24 cellular contexts compared by ENCODE assay signal in genomic region chr15:23644829-23645228, GRCh38. TPM values are rescaled to one million over a fixed set of nuclear protein-coding genes. Genes with fewer than 3 reads are reported as not detected.
DNase-seq lines count a peak whose midpoint lies in the region; ATAC-seq, FAIRE-seq and TF ChIP-seq lines count a peak whose summit lies in the region.
"Had no signal": no experiment of that assay in that cellular context is flagged by ENCODE, and none has a peak within 500 bp of the region (broad histone marks: within the 10 kb centered on the region; RNA-seq: fewer than 3 reads in every experiment).

No MANE protein-coding gene starts in this region.

- H3K4me2 ChIP-seq in neural progenitor cell, result no peak overlapping the region

- CTCF ChIA-PET in activated CD8-positive, alpha-beta T cell treated with anti-CD3 and anti-CD28 coated beads, Interleukin-2, amount 10 ng/mL, durations not matched to agents 7 days and 5 days (lab: Charles Lee), result no interaction called here

- H3K27ac ChIP-seq in neural progenitor cell, result no peak overlapping the region
- H3K27ac ChIP-seq: GM23248, HL-60 had no signal

- peak overlapping the region in 4 of 5 experiments; percentile 66 to 81 (median 74) for H3K4me3 Mint-ChIP-seq in brain
- H3K4me3 Mint-ChIP-seq in nephron, result peak overlapping the region; percentile 76 to 85 (median 81)
- H3K4me3 Mint-ChIP-seq in neural progenitor cell, result peak overlapping the region; percentile 80
- no peak overlapping the region for H3K4me3 Mint-ChIP-seq in stimulated activated effector memory CD8-positive, alpha-beta T cell treated with anti-CD3 and anti-CD28 coated beads, Interleukin-12 subunit alpha, Interleukin-12 subunit beta, amount 100 ng/mL, for 72 hours
- H3K4me3 Mint-ChIP-seq in activated CD8-positive, alpha-beta T cell treated with anti-CD3 and anti-CD28 coated beads, Interleukin-2, amount 10 ng/mL, durations not matched to agents 7 days and 5 days, result no peak overlapping the region
- H3K4me3 Mint-ChIP-seq: CD4-positive, CD25-positive, alpha-beta regulatory T cell; CD8-positive, alpha-beta memory T cell had no signal

- no peaks in the 10 kb centered on the region for H3K4me1 ChIP-seq in neural progenitor cell
- H3K4me1 ChIP-seq: BE2C had no signal

- peaks cover 0 to 23% (median 9%) of the 10 kb centered on the region in 5 experiments for H3K9me3 Mint-ChIP-seq in brain
- H3K9me3 Mint-ChIP-seq in nephron, result peaks cover 2% of the 10 kb centered on the region
- H3K9me3 Mint-ChIP-seq in neural progenitor cell, result peaks cover 11% of the 10 kb centered on the region
- no peaks in the 10 kb centered on the region for H3K9me3 Mint-ChIP-seq in stimulated activated effector memory CD8-positive, alpha-beta T cell treated with anti-CD3 and anti-CD28 coated beads, Interleukin-12 subunit alpha, Interleukin-12 subunit beta, amount 100 ng/mL, for 72 hours
- no peaks in the 10 kb centered on the region for H3K9me3 Mint-ChIP-seq in activated CD8-positive, alpha-beta T cell treated with anti-CD3 and anti-CD28 coated beads, Interleukin-2, amount 10 ng/mL, durations not matched to agents 7 days and 5 days (ENCODE audit: insufficient read depth)

- H3K36me3 ChIP-seq in neural progenitor cell, result no peaks in the 10 kb centered on the region
- H3K36me3 ChIP-seq: BE2C had no signal

- no peaks in the 10 kb centered on the region for H3K27me3 Mint-ChIP-seq in brain
- H3K27me3 Mint-ChIP-seq in nephron (ENCODE audit: low read depth), result no peaks in the 10 kb centered on the region
- peaks cover 12% of the 10 kb centered on the region for H3K27me3 Mint-ChIP-seq in neural progenitor cell (ENCODE audit: insufficient read depth, low read depth)
- H3K27me3 Mint-ChIP-seq in activated CD8-positive, alpha-beta T cell treated with anti-CD3 and anti-CD28 coated beads, Interleukin-2, amount 10 ng/mL, durations not matched to agents 7 days and 5 days (ENCODE audit: low read depth), result no peaks in the 10 kb centered on the region

- H4K20me1 ChIP-seq in neural progenitor cell (ENCODE audit: low read depth), result no peaks in the 10 kb centered on the region

- H3K79me2 ChIP-seq in neural progenitor cell (ENCODE audit: low read depth), result no peaks in the 10 kb centered on the region

- no peaks in the 10 kb centered on the region for H3K27me3 ChIP-seq in neural progenitor cell

- H3K27ac Mint-ChIP-seq in brain (peak overlapping the region in 2 of 5 experiments; percentile 77 to 93), nephron (peak overlapping the region in 1 of 3 experiments; percentile 21), neural progenitor cell (no peak overlapping the region)
- H3K27ac Mint-ChIP-seq in stimulated activated effector memory CD8-positive, alpha-beta T cell treated with anti-CD3 and anti-CD28 coated beads, Interleukin-12 subunit alpha, Interleukin-12 subunit beta, amount 100 ng/mL, for 72 hours, result no peak overlapping the region
- no peak overlapping the region for H3K27ac Mint-ChIP-seq in activated CD8-positive, alpha-beta T cell treated with anti-CD3 and anti-CD28 coated beads, Interleukin-2, amount 10 ng/mL, durations not matched to agents 7 days and 5 days
- H3K27ac Mint-ChIP-seq: CD4-positive, CD25-positive, alpha-beta regulatory T cell; CD8-positive, alpha-beta memory T cell; H9 had no signal

- no peak overlapping the region for H3K4me3 ChIP-seq in neural progenitor cell
- H3K4me3 ChIP-seq: GM12878, GM23248 had no signal

- DNase-seq in neural progenitor cell (ENCODE audit: low spot score) (no peak), GM12892 (ENCODE audit: insufficient read length) (no peak), omental fat pad (ENCODE audit: low spot score) (no peak), A172 (ENCODE audit: low spot score) (no peak)
- no peak for DNase-seq in stimulated activated effector memory CD8-positive, alpha-beta T cell treated with anti-CD3 and anti-CD28 coated beads, Interleukin-12 subunit alpha, Interleukin-12 subunit beta, amount 100 ng/mL, for 72 hours (ENCODE audit: low spot score in 2 of 2)
- no peak for DNase-seq in activated CD8-positive, alpha-beta T cell treated with anti-CD3 and anti-CD28 coated beads, Interleukin-2, amount 10 ng/mL, durations not matched to agents 7 days and 5 days
- DNase-seq: ACHN; BE2C; C1 segment of cervical spinal cord; CD4-positive, CD25-positive, alpha-beta regulatory T cell; CD8-positive, alpha-beta memory T cell; COR-L47; DMS 273 treated with DMSO at 0.1 percent for 48 hours; DND-41; EL; GM23248 had no signal

- POLR2A ChIA-PET in activated CD8-positive, alpha-beta T cell treated with anti-CD3 and anti-CD28 coated beads, Interleukin-2, amount 10 ng/mL, durations not matched to agents 7 days and 5 days (lab: Charles Lee), result no interaction called here

- no peak for TF ChIP-seq POLR2A in GM12892 (IDR thresholded peaks at IDR 0.05; ENCODE audit: low read depth, low read length)

- peaks cover 4% of the 10 kb centered on the region for H3F3A ChIP-seq in neural progenitor cell (ENCODE audit: low read depth)

- no peak overlapping the region for H2AFZ ChIP-seq in neural progenitor cell (replicated peaks)
- H2AFZ ChIP-seq: GM23248 had no signal

- ATAC-seq in stimulated activated effector memory CD8-positive, alpha-beta T cell treated with anti-CD3 and anti-CD28 coated beads, Interleukin-12 subunit alpha, Interleukin-12 subunit beta, amount 100 ng/mL, for 72 hours, result peak; percentile 13
- no peak for ATAC-seq in activated CD8-positive, alpha-beta T cell treated with anti-CD3 and anti-CD28 coated beads, Interleukin-2, amount 10 ng/mL, durations not matched to agents 7 days and 5 days
- ATAC-seq in omental fat pad (ENCODE audit: low FRiP score), result no peak
- ATAC-seq: GM12878 had no signal

- no peaks in the 10 kb centered on the region for H3K9me3 ChIP-seq in neural progenitor cell (ENCODE audit: low read depth)
- H3K9me3 ChIP-seq: BE2C had no signal

- H3K36me3 Mint-ChIP-seq in brain (peaks cover 3% of the 10 kb centered on the region), nephron (ENCODE audit: low read depth) (no peaks in the 10 kb centered on the region), neural progenitor cell (no peaks in the 10 kb centered on the region)
- no peaks in the 10 kb centered on the region for H3K36me3 Mint-ChIP-seq in stimulated activated effector memory CD8-positive, alpha-beta T cell treated with anti-CD3 and anti-CD28 coated beads, Interleukin-12 subunit alpha, Interleukin-12 subunit beta, amount 100 ng/mL, for 72 hours
- H3K36me3 Mint-ChIP-seq in activated CD8-positive, alpha-beta T cell treated with anti-CD3 and anti-CD28 coated beads, Interleukin-2, amount 10 ng/mL, durations not matched to agents 7 days and 5 days (ENCODE audit: low read depth), result no peaks in the 10 kb centered on the region
- H3K36me3 Mint-ChIP-seq: CD4-positive, CD25-positive, alpha-beta regulatory T cell; CD8-positive, alpha-beta memory T cell had no signal

- no peak for FAIRE-seq in GM12892 (lab: Jason Lieb, UNC)
- FAIRE-seq: A204.1, GM12878 had no signal

- no peak for TF ChIP-seq CTCF in brain (conservative IDR thresholded peaks at IDR 0.05)
- no peak for TF ChIP-seq CTCF in nephron (IDR thresholded peaks at IDR 0.05; ENCODE audit: unreplicated experiment in 3 of 3)
- TF ChIP-seq CTCF in neural progenitor cell (IDR thresholded peaks at IDR 0.05), result no peak
- TF ChIP-seq CTCF in omental fat pad (IDR thresholded peaks at IDR 0.05), result no peak

- H3K9ac ChIP-seq in neural progenitor cell, result no peak overlapping the region
- H3K9ac ChIP-seq: GM23248 had no signal

- H3K4me1 Mint-ChIP-seq in brain (peaks cover 49% of the 10 kb centered on the region), nephron (peaks cover 27% of the 10 kb centered on the region), neural progenitor cell (peaks cover 16% of the 10 kb centered on the region)
- H3K4me1 Mint-ChIP-seq in stimulated activated effector memory CD8-positive, alpha-beta T cell treated with anti-CD3 and anti-CD28 coated beads, Interleukin-12 subunit alpha, Interleukin-12 subunit beta, amount 100 ng/mL, for 72 hours, result no peaks in the 10 kb centered on the region
- H3K4me1 Mint-ChIP-seq in activated CD8-positive, alpha-beta T cell treated with anti-CD3 and anti-CD28 coated beads, Interleukin-2, amount 10 ng/mL, durations not matched to agents 7 days and 5 days (ENCODE audit: low read depth), result no peaks in the 10 kb centered on the region
- H3K4me1 Mint-ChIP-seq: CD4-positive, CD25-positive, alpha-beta regulatory T cell; CD8-positive, alpha-beta memory T cell had no signal

RNA-seq across cellular contexts. Expression of gene MAGEL2, which starts 2.8 kb away (rescaled TPM):
- polyA plus RNA-seq in brain (ENCODE audit: insufficient read depth, low read depth, low replicate concordance), result 1.3 TPM
- total RNA-seq in neural progenitor cell (ENCODE audit: low replicate concordance), result 2.5 and 2.6 TPM in 2 replicates
- not detected for polyA plus RNA-seq in GM12892 (2012; ENCODE audit: missing spikeins)
- not detected for total RNA-seq in activated CD8-positive, alpha-beta T cell treated with anti-CD3 and anti-CD28 coated beads, Interleukin-2, amount 10 ng/mL, durations not matched to agents 7 days and 5 days
- under 1 TPM; 0.09 to 0.79 (median 0.71) TPM for total RNA-seq in omental fat pad
- total RNA-seq in A172 (2014; rRNA removed; shearing (Covaris generic)), result not detected in 2 replicates
- total RNA-seq: CD4-positive, CD25-positive, alpha-beta regulatory T cell; CD8-positive, alpha-beta memory T cell; G401; GM12878; HT1080 had no signal
- polyA plus RNA-seq: CD4-positive, CD25-positive, alpha-beta regulatory T cell; CD8-positive, alpha-beta memory T cell; GM12878 had no signal

RNA-seq across cellular contexts. Expression of gene NDN, which starts 42.3 kb away (rescaled TPM):
- 64.0 TPM for polyA plus RNA-seq in brain (ENCODE audit: insufficient read depth, low read depth, low replicate concordance)
- total RNA-seq in neural progenitor cell (ENCODE audit: low replicate concordance), result 70.9 and 89.2 TPM in 2 replicates
- not detected for polyA plus RNA-seq in GM12892 (2012; ENCODE audit: missing spikeins)
- 1 to 10 TPM; 4.7 to 5.1 TPM for total RNA-seq in activated CD8-positive, alpha-beta T cell treated with anti-CD3 and anti-CD28 coated beads, Interleukin-2, amount 10 ng/mL, durations not matched to agents 7 days and 5 days
- 100 to 1,000 TPM in 2 of 4 donors, 10 to 100 TPM in 2; 83.0 to 135 (median 107) TPM for total RNA-seq in omental fat pad
- total RNA-seq in A172 (2014; rRNA removed; shearing (Covaris generic)), result not detected in 2 replicates
- total RNA-seq: CD4-positive, CD25-positive, alpha-beta regulatory T cell had no signal

Comparison
In these comparisons a context has a peak if more than half of its experiments do, and no peak if none do; other contexts are left out.
1. H3K4me3 Mint-ChIP-seq: peak in brain (4 of 5), nephron (3 of 3) and neural progenitor cell (single experiment); none in stimulated activated effector memory CD8-positive, alpha-beta T cell treated with anti-CD3 and anti-CD28 coated beads, Interleukin-12 subunit alpha, Interleukin-12 subunit beta, amount 100 ng/mL, for 72 hours (single experiment) and activated CD8-positive, alpha-beta T cell treated with anti-CD3 and anti-CD28 coated beads, Interleukin-2, amount 10 ng/mL, durations not matched to agents 7 days and 5 days (single experiment).
2. RNA of gene NDN, which starts 42.3 kb away (total RNA-seq): 83.0 to 135 TPM in omental fat pad and 70.9 to 89.2 TPM in neural progenitor cell; 4.7 to 5.1 TPM in activated CD8-positive, alpha-beta T cell treated with anti-CD3 and anti-CD28 coated beads, Interleukin-2, amount 10 ng/mL, durations not matched to agents 7 days and 5 days and not detected in A172; every median in the first group is over 10 times any median in the second.